26 cellular contexts compared by ENCODE assay signal in genomic region chr16:3194792-3195191, GRCh38. TPM values are rescaled to one million over a fixed set of nuclear protein-coding genes. Genes with fewer than 3 reads are reported as not detected.
"Had no signal": no experiment of that assay in that cellular context is flagged by ENCODE, and none has a peak within 500 bp of the region (broad histone marks: within the 10 kb centered on the region; RNA-seq: fewer than 3 reads in every experiment).

No MANE protein-coding gene starts in this region.

- ATAC-seq: Panc1, PC-3, T-cell, T-helper 17 cell had no signal

- H3K36me3 ChIP-seq: MG63 had no signal

- H3K9me3 Mint-ChIP-seq: T-cell had no signal

- H3K27ac Mint-ChIP-seq: T-helper 17 cell had no signal

- H3K9me3 ChIP-seq: MG63, SK-N-SH had no signal

- H3K9ac ChIP-seq: SK-N-SH had no signal

- H3K27ac ChIP-seq: RWPE1 had no signal

- H3K4me3 ChIP-seq: MG63 had no signal

- DNase-seq: KBM-7; MG63; NCI-H1092; NCI-H1105 treated with DMSO at 0.1 percent for 48 hours; NCI-H1417 treated with DMSO at 0.1 percent for 48 hours; NCI-H1694; NCI-H187 treated with DMSO at 0.1 percent for 48 hours; NCI-H2029 treated with DMSO at 0.1 percent for 48 hours; NCI-H2171 treated with DMSO at 0.1 percent for 48 hours; NCI-H345; NCI-H446 treated with DMSO at 0.1 percent for 48 hours; NCI-H510A treated with DMSO at 0.1 percent for 48 hours; NCI-H526 treated with DMSO at 0.1 percent for 48 hours; NK-92 treated with Interleukin-12 subunit alpha and Interleukin-12 subunit beta, amount 100 ng/mL, for 24 hours; PC-3; SHP77; SK-N-SH; SW 1271; T-cell; T-helper 17 cell had no signal

- H3K36me3 Mint-ChIP-seq: IgD-negative memory B cell, T-cell had no signal

- H3K4me2 ChIP-seq: SK-N-SH had no signal

- H3K4me3 Mint-ChIP-seq: T-cell, T-helper 17 cell had no signal

RNA-seq across cellular contexts. Expression of gene OR1F1, which starts 6.8 kb away (rescaled TPM):
- total RNA-seq: HT1080, LHCN-M2, OCI-LY7, PC-3, T-cell, T-helper 17 cell had no signal
- polyA plus RNA-seq: IgD-negative memory B cell had no signal
